22 cellular contexts compared by ENCODE assay signal in genomic region chr9:114849450-114849849, GRCh38. TPM values are rescaled to one million over a fixed set of nuclear protein-coding genes. Genes with fewer than 3 reads are reported as not detected.
DNase-seq lines count a peak whose midpoint lies in the region; ATAC-seq and TF ChIP-seq lines count a peak whose summit lies in the region.
"Had no signal": no experiment of that assay in that cellular context is flagged by ENCODE, and none has a peak within 500 bp of the region (broad histone marks: within the 10 kb centered on the region; RNA-seq: fewer than 3 reads in every experiment).

No MANE protein-coding gene starts in this region.

- H3K4me1 ChIP-seq in adipocyte (ENCODE audit: control insufficient read depth, insufficient read depth, low read length) (peaks cover 42% of the 10 kb centered on the region), suprapubic skin (peaks cover 9% of the 10 kb centered on the region)

- peaks cover 0 to 2% of the 10 kb centered on the region in 2 donors for H3K36me3 Mint-ChIP-seq in activated T-cell treated with anti-CD3 and anti-CD28 coated beads, Interleukin-2, amount 50 U/mL, for 72 hours (ENCODE audit: insufficient read depth in 2 of 2)
- no peaks in the 10 kb centered on the region for H3K36me3 Mint-ChIP-seq in activated T-cell treated with anti-CD3 and anti-CD28 coated beads, Interleukin-2, amount 50 U/mL, for 4 hours (ENCODE audit: insufficient read depth)
- H3K36me3 Mint-ChIP-seq: CD14-positive monocyte, IgD-negative memory B cell had no signal

- ATAC-seq in activated T-cell treated with anti-CD3 and anti-CD28 coated beads, Interleukin-2, amount 50 U/mL, for 72 hours (replicated peaks in 1 of 2): no peak
- no peak for ATAC-seq in activated T-cell treated with anti-CD3 and anti-CD28 coated beads, Interleukin-2, amount 50 U/mL, for 4 hours

- no peak overlapping the region for H3K4me3 Mint-ChIP-seq in activated T-cell treated with anti-CD3 and anti-CD28 coated beads, Interleukin-2, amount 50 U/mL, for 72 hours
- no peak overlapping the region for H3K4me3 Mint-ChIP-seq in activated T-cell treated with anti-CD3 and anti-CD28 coated beads, Interleukin-2, amount 50 U/mL, for 4 hours
- H3K4me3 Mint-ChIP-seq: CD14-positive monocyte, IgD-negative memory B cell had no signal

- no peak for TF ChIP-seq POLR2A in suprapubic skin (IDR thresholded peaks at IDR 0.05)

- no peaks in the 10 kb centered on the region for H3K36me3 ChIP-seq in adipocyte (ENCODE audit: control insufficient read depth, insufficient read depth, low read length, severe bottlenecking)
- H3K36me3 ChIP-seq in suprapubic skin: no peaks in the 10 kb centered on the region

- no peaks in the 10 kb centered on the region for H3K27me3 Mint-ChIP-seq in activated T-cell treated with anti-CD3 and anti-CD28 coated beads, Interleukin-2, amount 50 U/mL, for 72 hours (ENCODE audit: low read depth)
- H3K27me3 Mint-ChIP-seq in activated T-cell treated with anti-CD3 and anti-CD28 coated beads, Interleukin-2, amount 50 U/mL, for 4 hours (ENCODE audit: low read depth): no peaks in the 10 kb centered on the region
- H3K27me3 Mint-ChIP-seq: IgD-negative memory B cell had no signal

- no peak overlapping the region for H3K4me3 ChIP-seq in adipocyte (ENCODE audit: low read length)
- no peak overlapping the region for H3K4me3 ChIP-seq in fibroblast of the aortic adventitia (ENCODE audit: low read depth, low read length)
- H3K4me3 ChIP-seq in suprapubic skin: no peak overlapping the region

- DNase-seq in activated T-cell treated with anti-CD3 and anti-CD28 coated beads, Interleukin-2, amount 50 U/mL, for 72 hours: no peak
- no peak for DNase-seq in activated T-cell treated with anti-CD3 and anti-CD28 coated beads, Interleukin-2, amount 50 U/mL, for 4 hours
- DNase-seq in adipocyte (ENCODE audit: low read depth) (peak; percentile 57), fibroblast of the aortic adventitia (ENCODE audit: low read depth) (peak; percentile 37), suprapubic skin (ENCODE audit: low spot score in 2 of 2) (no peak), NCI-H1092 treated with DMSO at 0.1 percent for 48 hours (lab: John Stamatoyannopoulos, UW) (no peak), GF-D8 (lab: John Stamatoyannopoulos, UW) (no peak)
- no peak for DNase-seq in activated CD4-positive, alpha-beta T cell treated with anti-CD3 and anti-CD28 coated beads, Interleukin-2, amount 50 U/mL, for 48 hours
- DNase-seq: 8988T; AML-193; DMS153; MV-4-11; NCI-H1417 treated with DMSO at 0.1 percent for 48 hours; NCI-H2029; NCI-H2171; NCI-H446; NCI-H69; NK-92 treated with Interleukin-12 subunit alpha and Interleukin-12 subunit beta, amount 100 ng/mL, for 24 hours; SHP77 had no signal

- WGBS in suprapubic skin: 32% methylated on average over 2 of the region's 2 CpGs

- H3K27me3 ChIP-seq in adipocyte (replicated peaks; ENCODE audit: control insufficient read depth, insufficient read depth, low read length): no peaks in the 10 kb centered on the region
- H3K27me3 ChIP-seq in suprapubic skin: no peaks in the 10 kb centered on the region

- peaks cover 1 to 4% of the 10 kb centered on the region in 2 donors for H3K9me3 Mint-ChIP-seq in activated T-cell treated with anti-CD3 and anti-CD28 coated beads, Interleukin-2, amount 50 U/mL, for 72 hours
- no peaks in the 10 kb centered on the region for H3K9me3 Mint-ChIP-seq in activated T-cell treated with anti-CD3 and anti-CD28 coated beads, Interleukin-2, amount 50 U/mL, for 4 hours
- H3K9me3 Mint-ChIP-seq: IgD-negative memory B cell had no signal

- peak overlapping the region; percentile 42 for H3K27ac ChIP-seq in suprapubic skin
- H3K27ac ChIP-seq: HL-60 had no signal

- H3K9ac ChIP-seq in adipocyte (ENCODE audit: low read length): peak overlapping the region; percentile 76

- H3K4me1 Mint-ChIP-seq in activated T-cell treated with anti-CD3 and anti-CD28 coated beads, Interleukin-2, amount 50 U/mL, for 72 hours (ENCODE audit: low read depth): peaks cover 29% of the 10 kb centered on the region
- H3K4me1 Mint-ChIP-seq in activated T-cell treated with anti-CD3 and anti-CD28 coated beads, Interleukin-2, amount 50 U/mL, for 4 hours (ENCODE audit: low read depth): peaks cover 15% of the 10 kb centered on the region

- H3K9me3 ChIP-seq in adipocyte (ENCODE audit: control insufficient read depth, low read length) (no peaks in the 10 kb centered on the region), suprapubic skin (no peaks in the 10 kb centered on the region)

- peak overlapping the region; percentile 62 for H3K27ac Mint-ChIP-seq in activated T-cell treated with anti-CD3 and anti-CD28 coated beads, Interleukin-2, amount 50 U/mL, for 72 hours
- H3K27ac Mint-ChIP-seq: IgD-negative memory B cell had no signal

- no peak for TF ChIP-seq EP300 in suprapubic skin (IDR thresholded peaks at IDR 0.05)

- TF ChIP-seq CTCF in fibroblast of the aortic adventitia (IDR thresholded peaks at IDR 0.05; ENCODE audit: insufficient read depth, low read length) (no peak), suprapubic skin (IDR thresholded peaks at IDR 0.05) (no peak)

RNA-seq across cellular contexts. Expression of gene TNFSF15, which starts 43.6 kb away (rescaled TPM):
- total RNA-seq in activated T-cell treated with anti-CD3 and anti-CD28 coated beads, Interleukin-2, amount 50 U/mL, for 72 hours: under 1 TPM; 0.19 to 0.26 TPM
- under 1 TPM; 0.32 to 0.53 (median 0.43) TPM for total RNA-seq in activated T-cell treated with anti-CD3 and anti-CD28 coated beads, Interleukin-2, amount 50 U/mL, for 4 hours
- total RNA-seq in fibroblast of the aortic adventitia (ENCODE audit: low replicate concordance): 0.41 and 2.4 TPM in 2 replicates
- 1 to 10 TPM in 1 of 4 donors, under 1 TPM in 3; 0.16 to 1.4 (median 0.40) TPM for total RNA-seq in suprapubic skin

Comparison
In these comparisons a context has a peak if more than half of its experiments do, and no peak if none do; other contexts are left out.
1. DNase-seq: peak in adipocyte (single experiment) and fibroblast of the aortic adventitia (single experiment); none in activated T-cell treated with anti-CD3 and anti-CD28 coated beads, Interleukin-2, amount 50 U/mL, for 72 hours (0 of 2), activated T-cell treated with anti-CD3 and anti-CD28 coated beads, Interleukin-2, amount 50 U/mL, for 4 hours (single experiment), suprapubic skin (0 of 2), NCI-H1092 treated with DMSO at 0.1 percent for 48 hours (single experiment), GF-D8 (single experiment) and activated CD4-positive, alpha-beta T cell treated with anti-CD3 and anti-CD28 coated beads, Interleukin-2, amount 50 U/mL, for 48 hours (0 of 2).